Comparison of ENCODE assay signal across 1 cellular context in the genomic region with DNA sequence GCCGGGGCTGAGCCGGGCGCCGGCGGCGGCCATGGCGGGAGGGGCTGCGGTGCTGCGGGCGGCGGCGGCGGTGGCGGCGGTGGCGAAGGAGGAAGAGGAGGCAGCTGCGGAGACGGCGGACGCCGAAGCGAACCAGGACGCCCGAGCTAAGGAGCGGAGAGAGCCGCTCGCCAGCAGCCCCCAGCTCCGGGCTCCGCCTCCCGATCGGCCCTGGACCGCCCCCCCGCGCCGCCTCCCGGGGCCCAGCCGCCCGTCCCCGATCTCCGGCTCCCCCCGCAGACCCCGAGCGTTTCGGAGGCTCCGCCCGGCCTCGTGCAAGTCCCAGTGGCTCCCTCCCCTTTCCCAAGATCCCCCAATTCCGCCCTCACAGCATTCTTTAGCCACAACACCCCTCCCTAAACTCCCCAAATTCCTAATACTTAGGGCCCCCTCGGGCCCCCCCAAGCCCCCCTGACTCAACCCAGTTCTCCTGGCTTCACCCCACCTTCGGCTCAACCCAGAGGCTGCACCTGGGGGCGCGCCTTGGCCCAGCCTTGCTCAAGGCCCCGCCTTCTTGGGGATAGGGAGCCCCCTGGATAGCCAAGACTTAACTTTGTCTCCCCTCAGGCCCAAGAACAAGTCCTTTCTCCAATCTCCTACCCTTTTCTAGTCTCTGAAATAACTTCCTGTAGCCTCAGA.
TF ChIP-seq lines count a peak whose summit lies in the region.

A gene with protein sequence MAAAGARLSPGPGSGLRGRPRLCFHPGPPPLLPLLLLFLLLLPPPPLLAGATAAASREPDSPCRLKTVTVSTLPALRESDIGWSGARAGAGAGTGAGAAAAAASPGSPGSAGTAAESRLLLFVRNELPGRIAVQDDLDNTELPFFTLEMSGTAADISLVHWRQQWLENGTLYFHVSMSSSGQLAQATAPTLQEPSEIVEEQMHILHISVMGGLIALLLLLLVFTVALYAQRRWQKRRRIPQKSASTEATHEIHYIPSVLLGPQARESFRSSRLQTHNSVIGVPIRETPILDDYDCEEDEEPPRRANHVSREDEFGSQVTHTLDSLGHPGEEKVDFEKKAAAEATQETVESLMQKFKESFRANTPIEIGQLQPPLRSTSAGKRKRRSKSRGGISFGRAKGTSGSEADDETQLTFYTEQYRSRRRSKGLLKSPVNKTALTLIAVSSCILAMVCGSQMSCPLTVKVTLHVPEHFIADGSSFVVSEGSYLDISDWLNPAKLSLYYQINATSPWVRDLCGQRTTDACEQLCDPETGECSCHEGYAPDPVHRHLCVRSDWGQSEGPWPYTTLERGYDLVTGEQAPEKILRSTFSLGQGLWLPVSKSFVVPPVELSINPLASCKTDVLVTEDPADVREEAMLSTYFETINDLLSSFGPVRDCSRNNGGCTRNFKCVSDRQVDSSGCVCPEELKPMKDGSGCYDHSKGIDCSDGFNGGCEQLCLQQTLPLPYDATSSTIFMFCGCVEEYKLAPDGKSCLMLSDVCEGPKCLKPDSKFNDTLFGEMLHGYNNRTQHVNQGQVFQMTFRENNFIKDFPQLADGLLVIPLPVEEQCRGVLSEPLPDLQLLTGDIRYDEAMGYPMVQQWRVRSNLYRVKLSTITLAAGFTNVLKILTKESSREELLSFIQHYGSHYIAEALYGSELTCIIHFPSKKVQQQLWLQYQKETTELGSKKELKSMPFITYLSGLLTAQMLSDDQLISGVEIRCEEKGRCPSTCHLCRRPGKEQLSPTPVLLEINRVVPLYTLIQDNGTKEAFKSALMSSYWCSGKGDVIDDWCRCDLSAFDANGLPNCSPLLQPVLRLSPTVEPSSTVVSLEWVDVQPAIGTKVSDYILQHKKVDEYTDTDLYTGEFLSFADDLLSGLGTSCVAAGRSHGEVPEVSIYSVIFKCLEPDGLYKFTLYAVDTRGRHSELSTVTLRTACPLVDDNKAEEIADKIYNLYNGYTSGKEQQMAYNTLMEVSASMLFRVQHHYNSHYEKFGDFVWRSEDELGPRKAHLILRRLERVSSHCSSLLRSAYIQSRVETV (N-terminal part only) (minus strand): TSS at position 152 of the 678 bp plus-strand sequence. CDS start 119 bp downstream, at position 33.

TF ChIP-seq in SK-N-SH treated with all-trans-retinoic acid at 6 μM for 48 hours, 23 proteins besides CTCF, POLR2A, EP300 and RAD21 (continued from another document):
- TF ChIP-seq ZNF565 (CRISPR knock-in tag; conservative IDR thresholded peaks at IDR 0.05; ENCODE audit: low read depth) (no peak), ZNF8 (CRISPR knock-in tag; IDR thresholded peaks at IDR 0.05) (no peak), TCF4 (CRISPR knock-in tag; IDR thresholded peaks at IDR 0.05; ENCODE audit: borderline replicate concordance) (no peak), OSR1 (CRISPR knock-in tag; IDR thresholded peaks at IDR 0.05) (no peak), GLIS3 (CRISPR knock-in tag; IDR thresholded peaks at IDR 0.05) (no peak)
- TF ChIP-seq, protein P1, sequence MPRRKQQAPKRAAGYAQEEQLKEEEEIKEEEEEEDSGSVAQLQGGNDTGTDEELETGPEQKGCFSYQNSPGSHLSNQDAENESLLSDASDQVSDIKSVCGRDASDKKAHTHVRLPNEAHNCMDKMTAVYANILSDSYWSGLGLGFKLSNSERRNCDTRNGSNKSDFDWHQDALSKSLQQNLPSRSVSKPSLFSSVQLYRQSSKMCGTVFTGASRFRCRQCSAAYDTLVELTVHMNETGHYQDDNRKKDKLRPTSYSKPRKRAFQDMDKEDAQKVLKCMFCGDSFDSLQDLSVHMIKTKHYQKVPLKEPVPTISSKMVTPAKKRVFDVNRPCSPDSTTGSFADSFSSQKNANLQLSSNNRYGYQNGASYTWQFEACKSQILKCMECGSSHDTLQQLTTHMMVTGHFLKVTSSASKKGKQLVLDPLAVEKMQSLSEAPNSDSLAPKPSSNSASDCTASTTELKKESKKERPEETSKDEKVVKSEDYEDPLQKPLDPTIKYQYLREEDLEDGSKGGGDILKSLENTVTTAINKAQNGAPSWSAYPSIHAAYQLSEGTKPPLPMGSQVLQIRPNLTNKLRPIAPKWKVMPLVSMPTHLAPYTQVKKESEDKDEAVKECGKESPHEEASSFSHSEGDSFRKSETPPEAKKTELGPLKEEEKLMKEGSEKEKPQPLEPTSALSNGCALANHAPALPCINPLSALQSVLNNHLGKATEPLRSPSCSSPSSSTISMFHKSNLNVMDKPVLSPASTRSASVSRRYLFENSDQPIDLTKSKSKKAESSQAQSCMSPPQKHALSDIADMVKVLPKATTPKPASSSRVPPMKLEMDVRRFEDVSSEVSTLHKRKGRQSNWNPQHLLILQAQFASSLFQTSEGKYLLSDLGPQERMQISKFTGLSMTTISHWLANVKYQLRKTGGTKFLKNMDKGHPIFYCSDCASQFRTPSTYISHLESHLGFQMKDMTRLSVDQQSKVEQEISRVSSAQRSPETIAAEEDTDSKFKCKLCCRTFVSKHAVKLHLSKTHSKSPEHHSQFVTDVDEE (CRISPR knock-in tag; IDR thresholded peaks at IDR 0.05) = no peak
- TF ChIP-seq, protein P2, sequence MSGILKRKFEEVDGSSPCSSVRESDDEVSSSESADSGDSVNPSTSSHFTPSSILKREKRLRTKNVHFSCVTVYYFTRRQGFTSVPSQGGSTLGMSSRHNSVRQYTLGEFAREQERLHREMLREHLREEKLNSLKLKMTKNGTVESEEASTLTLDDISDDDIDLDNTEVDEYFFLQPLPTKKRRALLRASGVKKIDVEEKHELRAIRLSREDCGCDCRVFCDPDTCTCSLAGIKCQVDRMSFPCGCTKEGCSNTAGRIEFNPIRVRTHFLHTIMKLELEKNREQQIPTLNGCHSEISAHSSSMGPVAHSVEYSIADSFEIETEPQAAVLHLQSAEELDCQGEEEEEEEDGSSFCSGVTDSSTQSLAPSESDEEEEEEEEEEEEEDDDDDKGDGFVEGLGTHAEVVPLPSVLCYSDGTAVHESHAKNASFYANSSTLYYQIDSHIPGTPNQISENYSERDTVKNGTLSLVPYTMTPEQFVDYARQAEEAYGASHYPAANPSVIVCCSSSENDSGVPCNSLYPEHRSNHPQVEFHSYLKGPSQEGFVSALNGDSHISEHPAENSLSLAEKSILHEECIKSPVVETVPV (CRISPR knock-in tag; IDR thresholded peaks at IDR 0.05) = no peak
